In the genomic region with DNA sequence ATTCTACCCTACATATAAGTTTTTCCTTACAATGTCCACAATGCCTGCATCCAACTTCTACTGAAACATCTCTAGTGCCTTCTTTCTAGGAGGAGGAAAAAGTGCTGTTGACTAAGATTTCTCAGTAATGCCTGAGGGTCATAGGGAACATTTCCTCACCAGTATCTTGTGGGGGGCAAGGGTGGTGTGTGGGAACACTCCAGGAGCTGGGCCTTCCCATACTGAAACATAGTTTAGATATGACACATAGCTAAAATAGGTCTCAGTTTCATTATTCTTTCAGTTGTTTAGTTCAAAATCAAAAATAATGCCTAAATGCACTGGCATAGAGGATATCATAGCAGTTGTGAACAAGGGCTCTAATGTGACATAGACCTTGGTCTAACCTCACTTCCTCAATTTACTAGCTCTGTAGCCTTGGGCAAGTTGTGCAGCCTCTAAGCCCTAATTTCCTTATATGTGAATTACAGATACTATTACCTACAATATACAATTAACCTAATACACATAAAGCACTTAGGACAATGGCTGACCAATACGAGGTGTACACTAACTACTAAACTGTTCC, we compare ENCODE assay signal across 18 cellular contexts.
DNase-seq lines count a peak whose midpoint lies in the region; ATAC-seq and TF ChIP-seq lines count a peak whose summit lies in the region.
"Had no signal": no experiment of that assay in that cellular context is flagged by ENCODE, and none has a peak within 500 bp of the region (broad histone marks: within the 10 kb centered on the region; RNA-seq: fewer than 3 reads in every experiment).

No MANE protein-coding gene starts in this region.

- no peak overlapping the region for H3K4me3 ChIP-seq in right cardiac atrium (ENCODE audit: low read length)
- no peak overlapping the region for H3K4me3 ChIP-seq in breast epithelium
- H3K4me3 ChIP-seq: pancreas had no signal

- no peak overlapping the region for H3K27ac ChIP-seq in right cardiac atrium (ENCODE audit: low read length)
- no peak overlapping the region for H3K27ac ChIP-seq in breast epithelium
- H3K27ac ChIP-seq: pancreas had no signal

- ATAC-seq in GM19328 (IDR thresholded peaks at IDR 0.05; ENCODE audit: unreplicated experiment) (peak; percentile 50), HG02884 (IDR thresholded peaks at IDR 0.05; ENCODE audit: unreplicated experiment) (peak; percentile 39), right cardiac atrium (no peak)
- ATAC-seq: activated naive CD8-positive, alpha-beta T cell treated with anti-CD3 and anti-CD28 coated beads, Interleukin-2, amount 50 U/mL, for 24 hours; pancreas; T-cell had no signal

- no peak for TF ChIP-seq POLR2A in breast epithelium (IDR thresholded peaks at IDR 0.05)

- intact Hi-C loops in right cardiac atrium (cut with DNase I): no loop called here
- intact Hi-C loops in breast epithelium (cut with DNase I; ENCODE audit: low total_unique reads): no loop called here

- no peaks in the 10 kb centered on the region for H3K27me3 ChIP-seq in right cardiac atrium (ENCODE audit: control insufficient read depth, insufficient read depth)
- H3K27me3 ChIP-seq in breast epithelium: no peaks in the 10 kb centered on the region

- H3K36me3 ChIP-seq in breast epithelium: no peaks in the 10 kb centered on the region
- H3K36me3 ChIP-seq: pancreas had no signal

- H3K4me1 ChIP-seq in right cardiac atrium (ENCODE audit: control insufficient read depth, insufficient read depth, low read length): no peaks in the 10 kb centered on the region
- H3K4me1 ChIP-seq in breast epithelium: no peaks in the 10 kb centered on the region
- H3K4me1 ChIP-seq: pancreas had no signal

- no peak for TF ChIP-seq CTCF in breast epithelium (IDR thresholded peaks at IDR 0.05)

- 87% methylated on average over 1 of the region's 1 CpG for WGBS in right cardiac atrium

- H3K9me3 ChIP-seq in right cardiac atrium (ENCODE audit: control insufficient read depth, low read length) (no peaks in the 10 kb centered on the region), breast epithelium (no peaks in the 10 kb centered on the region)
- H3K9me3 ChIP-seq: pancreas had no signal

- DNase-seq in MV-4-11 (lab: John Stamatoyannopoulos, UW) (peak; percentile 42), foreskin melanocyte (peak; percentile 20), NCI-H345 treated with DMSO at 0.1 percent for 48 hours (lab: John Stamatoyannopoulos, UW; ENCODE audit: unreplicated experiment) (no peak), right cardiac atrium (no peak), breast epithelium (ENCODE audit: low spot score in 2 of 2) (no peak)
- no peak for DNase-seq in central memory CD4-positive, alpha-beta T cell
- DNase-seq: activated CD4-positive, alpha-beta T cell treated with anti-CD3 and anti-CD28 coated beads for 1 hour; activated naive CD8-positive, alpha-beta T cell treated with anti-CD3 and anti-CD28 coated beads, Interleukin-2, amount 50 U/mL, for 24 hours; activated T-cell treated with anti-CD3 and anti-CD28 coated beads for 4 hours; CD4-positive, CD25-positive, alpha-beta regulatory T cell; dermis blood vessel endothelial cell; KG1; midbrain; pancreas; T-cell; trophoblast cell had no signal

Comparison
In these comparisons a context has a peak if more than half of its experiments do, and no peak if none do; other contexts are left out.
1. ATAC-seq: peak in GM19328 (single experiment) and HG02884 (single experiment); none in right cardiac atrium (0 of 2).
2. DNase-seq: peak in MV-4-11 (single experiment) and foreskin melanocyte (single experiment); none in NCI-H345 treated with DMSO at 0.1 percent for 48 hours (single experiment), right cardiac atrium (0 of 3), central memory CD4-positive, alpha-beta T cell (single experiment) and breast epithelium (0 of 2).